ENCODE assay signal across 11 cellular contexts in the genomic region with DNA sequence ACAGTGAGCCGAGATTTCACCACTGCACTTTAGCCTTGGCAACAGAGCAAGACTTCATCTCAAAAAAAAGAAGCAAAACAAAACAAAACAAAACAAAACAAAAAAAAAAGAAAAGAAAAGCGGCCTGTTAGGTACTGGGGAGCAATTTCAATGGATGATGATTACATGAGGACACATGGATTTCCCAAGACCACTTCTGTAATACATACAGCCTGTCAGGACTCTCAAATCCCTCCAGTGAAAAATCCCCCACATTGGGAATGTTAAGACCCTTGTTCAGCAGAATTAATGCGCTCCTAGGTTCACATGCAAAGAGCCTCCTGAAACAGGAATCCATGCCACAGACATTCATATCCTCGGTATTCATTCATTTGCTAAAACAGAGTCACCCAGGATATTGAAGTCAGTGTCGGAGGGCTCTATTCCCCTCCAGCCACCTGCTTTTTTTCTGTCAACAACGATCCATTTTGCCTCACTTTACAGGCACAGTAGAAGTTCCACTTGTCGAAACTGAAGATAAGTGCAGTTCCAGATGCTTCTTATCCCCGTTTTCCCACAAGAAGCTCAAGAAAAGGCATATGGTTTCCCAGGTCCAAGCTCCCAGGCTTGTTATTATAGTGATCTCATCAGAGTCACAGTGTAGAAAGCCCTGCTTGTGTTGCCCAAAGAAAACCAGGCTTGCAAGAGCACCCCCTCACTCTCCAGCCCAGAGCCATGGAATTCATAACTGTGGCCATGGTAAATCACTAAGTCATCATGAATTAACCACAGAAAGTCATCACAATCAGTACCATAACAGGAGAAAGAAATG. TPM values are rescaled to one million over a fixed set of nuclear protein-coding genes. Genes with fewer than 3 reads are reported as not detected.
A peak's percentile ranks its signal among the peaks of the same experiment; 100 is the strongest.
DNase-seq lines count a peak whose midpoint lies in the region; ATAC-seq, FAIRE-seq and TF ChIP-seq lines count a peak whose summit lies in the region.
"Had no signal": no experiment of that assay in that cellular context is flagged by ENCODE, and none has a peak within 500 bp of the region (broad histone marks: within the 10 kb centered on the region; RNA-seq: fewer than 3 reads in every experiment).

No MANE protein-coding gene starts in this region.

- no peak for TF ChIP-seq RAD21 in HCT116 (IDR thresholded peaks at IDR 0.05; ENCODE audit: low read depth)

- H3K79me2 ChIP-seq in HCT116 (ENCODE audit: insufficient read depth, low read length): no peaks in the 10 kb centered on the region

- H3K9me3 ChIP-seq in HCT116 (ENCODE audit: control insufficient read depth in 1 of 2, insufficient read depth in 1 of 2, low read depth in 1 of 2, low read length in 2 of 2) (no peaks in the 10 kb centered on the region), stomach smooth muscle (ENCODE audit: control insufficient read depth in 2 of 2, low read length in 2 of 2) (no peaks in the 10 kb centered on the region), small intestine (ENCODE audit: control insufficient read depth, low read depth) (no peaks in the 10 kb centered on the region)

- TF ChIP-seq CTCF in HCT116 (IDR thresholded peaks at IDR 0.05 in 2 of 3, conservative IDR thresholded peaks at IDR 0.05 in 1 of 3; ENCODE audit: borderline replicate concordance in 1 of 3, insufficient read depth in 1 of 3, low read depth in 2 of 3, low read length in 2 of 3) (no peak), brain microvascular endothelial cell (IDR thresholded peaks at IDR 0.05; ENCODE audit: low read depth, low read length, missing control alignments) (no peak)

- RAD21 ChIA-PET in HCT116 (lab: Charles Lee; ENCODE audit: low non-redundant PET in 1 of 2, low total read pairs in 2 of 2, uncharacterized antibody in 2 of 2, unreplicated experiment in 2 of 2): no interaction called here

- intact Hi-C loops in HCT116 (cut with micrococcal nuclease): no loop called here

- H3K4me2 ChIP-seq in HCT116 (ENCODE audit: low read length): no peak overlapping the region

- no peak for TF ChIP-seq POLR2A in HCT116 (IDR thresholded peaks at IDR 0.05; ENCODE audit: borderline replicate concordance, extremely low read depth, insufficient read depth, insufficient read length)

- H2AFZ ChIP-seq in HCT116 (ENCODE audit: low read depth, low read length, poor library complexity, severe bottlenecking): peak overlapping the region; percentile 76

- H3K27me3 ChIP-seq in HCT116 (ENCODE audit: insufficient read depth, low read length) (no peaks in the 10 kb centered on the region), brain microvascular endothelial cell (replicated peaks) (no peaks in the 10 kb centered on the region), stomach smooth muscle (ENCODE audit: control insufficient read depth in 1 of 2, insufficient read depth in 2 of 2, low read length in 2 of 2) (no peaks in the 10 kb centered on the region), small intestine (ENCODE audit: control insufficient read depth in 2 of 2, insufficient read depth in 2 of 2, low read length in 2 of 2) (no peaks in the 10 kb centered on the region)

- in situ Hi-C loops in brain microvascular endothelial cell (cut with HindIII; ENCODE audit: low pct_ligation_motif_present, low sequenced_read_pairs): no loop called here

- no peak overlapping the region for H3K4me3 ChIP-seq in HCT116 (replicated peaks in 1 of 2; ENCODE audit: low read depth in 1 of 2, low read length in 2 of 2)
- peak overlapping the region; percentile 29 for H3K4me3 ChIP-seq in brain microvascular endothelial cell (ENCODE audit: low read depth, low read length)
- peak overlapping the region in 1 of 2 donors; percentile 22 for H3K4me3 ChIP-seq in stomach smooth muscle (ENCODE audit: low read length in 2 of 2)
- no peak overlapping the region for H3K4me3 ChIP-seq in small intestine (ENCODE audit: low read depth in 1 of 2, low read length in 2 of 2)

- POLR2A ChIA-PET in HCT116 (lab: Charles Lee): no interaction called here

- no peak for FAIRE-seq in small intestine (lab: Jason Lieb, UNC)

- H3K27ac ChIP-seq in HCT116 (ENCODE audit: low read depth, low read length): no peak overlapping the region
- peak overlapping the region; percentile 99 for H3K27ac ChIP-seq in brain microvascular endothelial cell
- peak overlapping the region; percentile 6 for H3K27ac ChIP-seq in stomach smooth muscle (ENCODE audit: low read length)
- peak overlapping the region in 1 of 2 donors; percentile 53 for H3K27ac ChIP-seq in small intestine (ENCODE audit: low read depth in 1 of 2, low read length in 1 of 2)

- ATAC-seq in HCT116: no peak

- CTCF ChIA-PET in HCT116 (lab: Charles Lee): no interaction called here

- peaks cover 0 to 8% of the 10 kb centered on the region in 2 experiments; a peak in 2 of 4 replicates for H3K4me1 ChIP-seq in HCT116 (ENCODE audit: control insufficient read depth in 1 of 2, insufficient read depth in 2 of 2, low read length in 2 of 2)
- H3K4me1 ChIP-seq in stomach smooth muscle (ENCODE audit: control insufficient read depth, insufficient read depth, low read length): peaks cover 4% of the 10 kb centered on the region
- no peaks in the 10 kb centered on the region for H3K4me1 ChIP-seq in small intestine (ENCODE audit: control insufficient read depth in 2 of 2, insufficient read depth in 1 of 2, low read depth in 1 of 2, low read length in 1 of 2)

- 67 to 80% (median 69%) methylated on average over 8 of the region's 8 CpGs for WGBS in small intestine, 3 donors

- H3K9ac ChIP-seq in HCT116 (ENCODE audit: low read length) (no peak overlapping the region), stomach smooth muscle (ENCODE audit: low read length in 2 of 2) (no peak overlapping the region)

- H3K36me3 ChIP-seq in HCT116 (ENCODE audit: control insufficient read depth in 1 of 2, insufficient read depth in 2 of 2, low read length in 2 of 2) (no peaks in the 10 kb centered on the region), brain microvascular endothelial cell (replicated peaks) (no peaks in the 10 kb centered on the region), stomach smooth muscle (ENCODE audit: control insufficient read depth in 2 of 2, insufficient read depth in 2 of 2, low read length in 2 of 2) (no peaks in the 10 kb centered on the region), small intestine (ENCODE audit: control insufficient read depth in 2 of 2, insufficient read depth in 2 of 2, low read length in 2 of 2) (no peaks in the 10 kb centered on the region)

- BruUV-seq in HCT116 (replicated peaks; lab: Mats Ljungman, UMichigan): no TSS peak

- DNase-seq in HCT116 (ENCODE audit: low read depth, low spot score): no peak
- peak; percentile 99 for DNase-seq in brain microvascular endothelial cell
- peak; percentile 100 for DNase-seq in iris pigment epithelial cell (ENCODE audit: low read depth)
- DNase-seq in small intestine: no peak
- no peak for DNase-seq in NCI-H2196 (lab: John Stamatoyannopoulos, UW; ENCODE audit: unreplicated experiment)
- no peak for DNase-seq in activated CD4-positive, alpha-beta T cell treated with anti-CD3 and anti-CD28 coated beads, Interleukin-2, amount 50 U/mL, for 4 hours
- DNase-seq in NCI-H345 treated with DMSO at 0.1 percent for 48 hours (lab: John Stamatoyannopoulos, UW; ENCODE audit: unreplicated experiment): no peak
- DNase-seq: immature natural killer cell; stimulated activated CD4-positive, alpha-beta T cell treated with anti-CD3 and anti-CD28 coated beads, Interleukin-4, amount 100 ng/mL, for 4 hours had no signal

- H4K20me1 ChIP-seq in HCT116 (ENCODE audit: insufficient read depth): no peaks in the 10 kb centered on the region

- H3K9me2 ChIP-seq in HCT116 (ENCODE audit: insufficient read depth): no peaks in the 10 kb centered on the region

TF ChIP-seq in HCT116, 20 proteins besides CTCF, POLR2A, EP300 and RAD21 (continues in another document):
- no peak for TF ChIP-seq MAX (IDR thresholded peaks at IDR 0.05)
- TF ChIP-seq TCF7L2 (IDR thresholded peaks at IDR 0.05; ENCODE audit: borderline replicate concordance, extremely low read depth, insufficient read depth, insufficient read length): no peak
- TF ChIP-seq EZH2 (IDR thresholded peaks at IDR 0.05): no peak
- TF ChIP-seq ZFX (IDR thresholded peaks at IDR 0.05): no peak
- TF ChIP-seq EZH2phosphoT487 (IDR thresholded peaks at IDR 0.05; ENCODE audit: borderline replicate concordance): no peak
- no peak for TF ChIP-seq YY1 (IDR thresholded peaks at IDR 0.05; ENCODE audit: extremely low read depth, insufficient replicate concordance, low read depth, low read length)
- no peak for TF ChIP-seq ZNF274 (IDR thresholded peaks at IDR 0.05; ENCODE audit: low read depth, low read length)
- no peak for TF ChIP-seq POLR2AphosphoS5 (IDR thresholded peaks at IDR 0.05; ENCODE audit: low read depth, low read length)
- TF ChIP-seq JUND (IDR thresholded peaks at IDR 0.05): no peak
- no peak for TF ChIP-seq CBX3 (IDR thresholded peaks at IDR 0.05; ENCODE audit: low read depth)
- no peak for TF ChIP-seq ELF1 (IDR thresholded peaks at IDR 0.05; ENCODE audit: borderline replicate concordance, low read depth)
- TF ChIP-seq SP1 (IDR thresholded peaks at IDR 0.05; ENCODE audit: low read depth): no peak
- no peak for TF ChIP-seq SIN3A (IDR thresholded peaks at IDR 0.05; ENCODE audit: low read depth)
- no peak for TF ChIP-seq CEBPB (IDR thresholded peaks at IDR 0.05; ENCODE audit: low read depth)
- no peak for TF ChIP-seq SRF (IDR thresholded peaks at IDR 0.05; ENCODE audit: low read depth)
- TF ChIP-seq, protein P1, sequence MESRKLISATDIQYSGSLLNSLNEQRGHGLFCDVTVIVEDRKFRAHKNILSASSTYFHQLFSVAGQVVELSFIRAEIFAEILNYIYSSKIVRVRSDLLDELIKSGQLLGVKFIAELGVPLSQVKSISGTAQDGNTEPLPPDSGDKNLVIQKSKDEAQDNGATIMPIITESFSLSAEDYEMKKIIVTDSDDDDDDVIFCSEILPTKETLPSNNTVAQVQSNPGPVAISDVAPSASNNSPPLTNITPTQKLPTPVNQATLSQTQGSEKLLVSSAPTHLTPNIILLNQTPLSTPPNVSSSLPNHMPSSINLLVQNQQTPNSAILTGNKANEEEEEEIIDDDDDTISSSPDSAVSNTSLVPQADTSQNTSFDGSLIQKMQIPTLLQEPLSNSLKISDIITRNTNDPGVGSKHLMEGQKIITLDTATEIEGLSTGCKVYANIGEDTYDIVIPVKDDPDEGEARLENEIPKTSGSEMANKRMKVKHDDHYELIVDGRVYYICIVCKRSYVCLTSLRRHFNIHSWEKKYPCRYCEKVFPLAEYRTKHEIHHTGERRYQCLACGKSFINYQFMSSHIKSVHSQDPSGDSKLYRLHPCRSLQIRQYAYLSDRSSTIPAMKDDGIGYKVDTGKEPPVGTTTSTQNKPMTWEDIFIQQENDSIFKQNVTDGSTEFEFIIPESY (IDR thresholded peaks at IDR 0.05; ENCODE audit: extremely low read depth, insufficient replicate concordance, low read length): no peak

RNA-seq across cellular contexts. Expression of gene SLC16A12, which starts 20.2 kb away (rescaled TPM):
- total RNA-seq in HCT116 (2021; ENCODE audit: unreplicated experiment): not detected
- polyA plus RNA-seq in HCT116 (2012): not detected in 2 replicates
- under 1 TPM in 1 of 3 donors, not detected in 2; 0.21 TPM for polyA plus RNA-seq in small intestine
- total RNA-seq: T-helper 1 cell treated with Interleukin-12 subunit alpha and Interleukin-12 subunit beta and Interleukin-4 antibody, amounts not matched to agents 30 ng/mL and 1 ng/mL, for 36 hours had no signal
- polyA plus RNA-seq: immature natural killer cell had no signal

Comparison
In these comparisons a context has a peak if more than half of its experiments do, and no peak if none do; other contexts are left out.
1. DNase-seq: peak in brain microvascular endothelial cell (single experiment) and iris pigment epithelial cell (single experiment); none in HCT116 (single experiment), small intestine (single experiment), NCI-H2196 (single experiment), activated CD4-positive, alpha-beta T cell treated with anti-CD3 and anti-CD28 coated beads, Interleukin-2, amount 50 U/mL, for 4 hours (0 of 2) and NCI-H345 treated with DMSO at 0.1 percent for 48 hours (single experiment).